In genomic region chr13:113904411-113904810, GRCh38 we compare ENCODE assay signal across 8 cellular contexts. TPM values are rescaled to one million over a fixed set of nuclear protein-coding genes. Genes with fewer than 3 reads are reported as not detected.
A peak's percentile ranks its signal among the peaks of the same experiment; 100 is the strongest.
DNase-seq lines count a peak whose midpoint lies in the region; ATAC-seq and TF ChIP-seq lines count a peak whose summit lies in the region.
"Had no signal": no experiment of that assay in that cellular context is flagged by ENCODE, and none has a peak within 500 bp of the region (broad histone marks: within the 10 kb centered on the region; RNA-seq: fewer than 3 reads in every experiment).

No MANE protein-coding gene starts in this region.

- no peak overlapping the region for H2AFZ ChIP-seq in OCI-LY7 (ENCODE audit: low read length)

- intact Hi-C loops in OCI-LY7 (cut with micrococcal nuclease; ENCODE audit: unreplicated experiment) = no loop called here

- BruUV-seq in OCI-LY7 (replicated peaks; lab: Mats Ljungman, UMichigan) = no TSS peak

- H3K4me1 ChIP-seq in OCI-LY7 (ENCODE audit: insufficient read depth, low read length, poor library complexity, severe bottlenecking) = no peaks in the 10 kb centered on the region

- H3K4me2 ChIP-seq in OCI-LY7 (ENCODE audit: low read length) = no peak overlapping the region

- no peaks in the 10 kb centered on the region for H4K20me1 ChIP-seq in OCI-LY7 (ENCODE audit: insufficient read depth, low read length)

- no peaks in the 10 kb centered on the region for H3K79me2 ChIP-seq in OCI-LY7 (ENCODE audit: insufficient read depth, low read depth, low read length)

- no peaks in the 10 kb centered on the region for H3K9me3 ChIP-seq in OCI-LY7 (ENCODE audit: low read length)

- no peaks in the 10 kb centered on the region for H3K9me2 ChIP-seq in OCI-LY7 (ENCODE audit: insufficient read depth, low read length)

- DNase-seq in OCI-LY7 (ENCODE audit: low spot score) (no peak), coronary artery (ENCODE audit: low spot score) (peak; percentile 72), medulla oblongata (ENCODE audit: extremely low spot score) (peak; percentile 64), COLO829 (ENCODE audit: low spot score) (no peak), UCSD-AML1 (lab: John Stamatoyannopoulos, UW; ENCODE audit: unreplicated experiment) (no peak)

- H3K4me3 ChIP-seq in GM12875 (ENCODE audit: low read depth, low read length) (no peak overlapping the region), OCI-LY7 (ENCODE audit: low read depth, low read length, poor library complexity, severe bottlenecking) (no peak overlapping the region), coronary artery (no peak overlapping the region)
- H3K4me3 ChIP-seq: SK-N-MC had no signal

- H3K27ac ChIP-seq in OCI-LY7 (ENCODE audit: low read depth, low read length, poor library complexity, severe bottlenecking) (no peak overlapping the region), coronary artery (peak overlapping the region; percentile 18 to 76)
- H3K27ac ChIP-seq: SK-N-MC had no signal

- no peaks in the 10 kb centered on the region for H3K36me3 ChIP-seq in OCI-LY7 (ENCODE audit: insufficient read depth, low read length)

- CTCF ChIA-PET in OCI-LY7 (lab: Charles Lee; ENCODE audit: unreplicated experiment) = interaction anchor here (0.6 kb wide), 1 partner anchor 378 kb away, joined by 4 read pairs; no protein-coding TSS in a partner anchor

- TF ChIP-seq CTCF in GM12875 (IDR thresholded peaks at IDR 0.05; ENCODE audit: borderline replicate concordance, insufficient read depth, low read depth, low read length) (peak; percentile 39; the same call in 1 of the 2 replicates), OCI-LY7 (conservative IDR thresholded peaks at IDR 0.05; ENCODE audit: low read length) (peak; percentile 32; the same call in 1 of the 2 replicates), coronary artery (IDR thresholded peaks at IDR 0.05) (peak; percentile 31)

- ATAC-seq in GM19328 (IDR thresholded peaks at IDR 0.05; ENCODE audit: unreplicated experiment) = no peak

- POLR2A ChIA-PET in OCI-LY7 (lab: Charles Lee) = no interaction called here

RNA-seq across cellular contexts. Expression of gene GAS6, which starts 40.5 kb away (rescaled TPM):
- not detected in 2 replicates for total RNA-seq in OCI-LY7 (2014; rRNA removed; shearing (Covaris generic))
- total RNA-seq in OCI-LY7 (2022) = not detected in 2 replicates

Comparison
In these comparisons a context has a peak if more than half of its experiments do, and no peak if none do; other contexts are left out.
1. DNase-seq: peak in coronary artery (single experiment) and medulla oblongata (single experiment); none in OCI-LY7 (single experiment), COLO829 (single experiment) and UCSD-AML1 (single experiment).
2. Peak in every context shown above with its lines, with median percentiles within 50 percentile points of each other: CTCF ChIP-seq.